Comparison of ENCODE assay signal across 1 cellular context in the genomic region with DNA sequence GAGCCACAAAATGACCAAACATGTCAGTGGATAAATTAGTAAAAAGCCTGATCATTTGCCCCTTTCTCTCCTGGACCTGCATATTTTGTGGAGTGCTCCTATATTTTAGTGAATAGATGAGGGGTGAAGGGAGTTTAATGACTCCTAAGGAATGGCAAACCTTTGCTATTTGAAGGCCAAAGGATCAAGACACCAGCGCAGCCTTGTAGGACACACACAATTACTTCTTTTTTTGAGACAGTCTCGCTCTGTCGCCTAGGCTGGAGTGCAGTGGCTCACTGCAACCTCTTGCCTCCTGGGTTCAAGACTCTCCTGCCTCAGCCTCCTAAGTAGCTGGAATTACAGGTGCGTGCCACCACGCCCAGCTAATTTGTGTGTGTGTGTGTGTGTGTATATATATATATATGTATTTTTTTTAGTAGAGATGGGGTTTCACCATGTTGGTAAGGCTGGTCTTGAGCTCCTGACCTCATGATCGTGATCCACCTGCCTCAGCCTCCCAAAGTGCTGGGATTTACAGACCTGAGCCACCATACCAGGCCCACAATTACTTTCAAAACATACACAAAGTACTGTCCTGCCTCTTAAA.
TF ChIP-seq lines count a peak whose summit lies in the region.

No MANE protein-coding gene starts in this region.

TF ChIP-seq in K562, 482 proteins besides CTCF, POLR2A, EP300 and RAD21 (continued from another document):
- TF ChIP-seq, protein P1, sequence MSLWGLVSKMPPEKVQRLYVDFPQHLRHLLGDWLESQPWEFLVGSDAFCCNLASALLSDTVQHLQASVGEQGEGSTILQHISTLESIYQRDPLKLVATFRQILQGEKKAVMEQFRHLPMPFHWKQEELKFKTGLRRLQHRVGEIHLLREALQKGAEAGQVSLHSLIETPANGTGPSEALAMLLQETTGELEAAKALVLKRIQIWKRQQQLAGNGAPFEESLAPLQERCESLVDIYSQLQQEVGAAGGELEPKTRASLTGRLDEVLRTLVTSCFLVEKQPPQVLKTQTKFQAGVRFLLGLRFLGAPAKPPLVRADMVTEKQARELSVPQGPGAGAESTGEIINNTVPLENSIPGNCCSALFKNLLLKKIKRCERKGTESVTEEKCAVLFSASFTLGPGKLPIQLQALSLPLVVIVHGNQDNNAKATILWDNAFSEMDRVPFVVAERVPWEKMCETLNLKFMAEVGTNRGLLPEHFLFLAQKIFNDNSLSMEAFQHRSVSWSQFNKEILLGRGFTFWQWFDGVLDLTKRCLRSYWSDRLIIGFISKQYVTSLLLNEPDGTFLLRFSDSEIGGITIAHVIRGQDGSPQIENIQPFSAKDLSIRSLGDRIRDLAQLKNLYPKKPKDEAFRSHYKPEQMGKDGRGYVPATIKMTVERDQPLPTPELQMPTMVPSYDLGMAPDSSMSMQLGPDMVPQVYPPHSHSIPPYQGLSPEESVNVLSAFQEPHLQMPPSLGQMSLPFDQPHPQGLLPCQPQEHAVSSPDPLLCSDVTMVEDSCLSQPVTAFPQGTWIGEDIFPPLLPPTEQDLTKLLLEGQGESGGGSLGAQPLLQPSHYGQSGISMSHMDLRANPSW (CRISPR knock-in tag; IDR thresholded peaks at IDR 0.05): no peak
- TF ChIP-seq PTTG1 (tag; IDR thresholded peaks at IDR 0.05; ENCODE audit: low read depth) (no peak), MXI1 (IDR thresholded peaks at IDR 0.05; ENCODE audit: low read depth, low read length) (no peak), ZNF830 (CRISPR knock-in tag; IDR thresholded peaks at IDR 0.05) (no peak), RBFOX2 (IDR thresholded peaks at IDR 0.05; ENCODE audit: low read depth, low read length) (no peak), JUN (IDR thresholded peaks at IDR 0.05; ENCODE audit: borderline replicate concordance, low read depth, low read length) (no peak), JUN (CRISPR knock-in tag; IDR thresholded peaks at IDR 0.05; ENCODE audit: borderline replicate concordance) (no peak), L3MBTL2 (IDR thresholded peaks at IDR 0.05) (no peak), NR1H2 (CRISPR knock-in tag; IDR thresholded peaks at IDR 0.05) (no peak), SRF (CRISPR knock-in tag; IDR thresholded peaks at IDR 0.05) (no peak), CAMTA2 (CRISPR knock-in tag; conservative IDR thresholded peaks at IDR 0.05) (no peak), ZNF384 (IDR thresholded peaks at IDR 0.05; ENCODE audit: low read depth, low read length) (no peak), POLR2AphosphoS2 (IDR thresholded peaks at IDR 0.05; ENCODE audit: low read length) (peak; percentile 90; the same call in 1 of the 2 replicates), TGIF2 (CRISPR knock-in tag; IDR thresholded peaks at IDR 0.05) (no peak), SNIP1 (IDR thresholded peaks at IDR 0.05; ENCODE audit: low read depth) (no peak), LCOR (CRISPR knock-in tag; IDR thresholded peaks at IDR 0.05) (no peak), ADNP (tag; IDR thresholded peaks at IDR 0.05) (no peak)
- TF ChIP-seq, protein P2, sequence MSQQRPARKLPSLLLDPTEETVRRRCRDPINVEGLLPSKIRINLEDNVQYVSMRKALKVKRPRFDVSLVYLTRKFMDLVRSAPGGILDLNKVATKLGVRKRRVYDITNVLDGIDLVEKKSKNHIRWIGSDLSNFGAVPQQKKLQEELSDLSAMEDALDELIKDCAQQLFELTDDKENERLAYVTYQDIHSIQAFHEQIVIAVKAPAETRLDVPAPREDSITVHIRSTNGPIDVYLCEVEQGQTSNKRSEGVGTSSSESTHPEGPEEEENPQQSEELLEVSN (IDR thresholded peaks at IDR 0.05; ENCODE audit: borderline replicate concordance in 1 of 2, extremely low read depth in 1 of 2, insufficient read depth in 1 of 2, insufficient read length in 1 of 2, low read depth in 1 of 2, low read length in 1 of 2, poor library complexity in 1 of 2, severe bottlenecking in 1 of 2): no peak
